In genomic region chr18:21684731-21685130, GRCh38 we compare ENCODE assay signal across 10 cellular contexts. TPM values are rescaled to one million over a fixed set of nuclear protein-coding genes. Genes with fewer than 3 reads are reported as not detected.
A peak's percentile ranks its signal among the peaks of the same experiment; 100 is the strongest.
DNase-seq lines count a peak whose midpoint lies in the region; ATAC-seq and TF ChIP-seq lines count a peak whose summit lies in the region.
"Had no signal": no experiment of that assay in that cellular context is flagged by ENCODE, and none has a peak within 500 bp of the region (broad histone marks: within the 10 kb centered on the region; RNA-seq: fewer than 3 reads in every experiment).

No MANE protein-coding gene starts in this region.

- peaks cover 15% of the 10 kb centered on the region for H3K36me3 ChIP-seq in A673 (ENCODE audit: insufficient read depth, low read length, poor library complexity, severe bottlenecking)
- H3K36me3 ChIP-seq: upper lobe of left lung had no signal

- no peak overlapping the region for H3K27ac ChIP-seq in A673 (ENCODE audit: low read depth, low read length, poor library complexity, severe bottlenecking)

- no peaks in the 10 kb centered on the region for H3K27me3 Mint-ChIP-seq in activated naive CD4-positive, alpha-beta T cell treated with anti-CD3 and anti-CD28 coated beads, Interleukin-2, amount 10 ng/mL, durations not matched to agents 7 days and 5 days
- H3K27me3 Mint-ChIP-seq in stimulated activated naive CD8-positive, alpha-beta T cell treated with anti-CD3 and anti-CD28 coated beads, Interleukin-15, amount 100 ng/mL, for 72 hours: no peaks in the 10 kb centered on the region

- CTCF ChIA-PET in activated naive CD4-positive, alpha-beta T cell treated with anti-CD3 and anti-CD28 coated beads, Interleukin-2, amount 10 ng/mL, durations not matched to agents 7 days and 5 days (lab: Charles Lee): no interaction called here
- CTCF ChIA-PET in A673 (lab: Charles Lee): no interaction called here

- POLR2A ChIA-PET in A673 (lab: Charles Lee; ENCODE audit: low non-redundant PET): no interaction called here

- no peak for TF ChIP-seq CTCF in A673 (conservative IDR thresholded peaks at IDR 0.05; ENCODE audit: low read depth, low read length)

- peak overlapping the region; percentile 71 for H3K27ac Mint-ChIP-seq in activated naive CD4-positive, alpha-beta T cell treated with anti-CD3 and anti-CD28 coated beads, Interleukin-2, amount 10 ng/mL, durations not matched to agents 7 days and 5 days
- H3K27ac Mint-ChIP-seq in stimulated activated naive CD8-positive, alpha-beta T cell treated with anti-CD3 and anti-CD28 coated beads, Interleukin-15, amount 100 ng/mL, for 72 hours: no peak overlapping the region

- intact Hi-C loops in A673 (cut with micrococcal nuclease; ENCODE audit: unreplicated experiment): no loop called here

- no peaks in the 10 kb centered on the region for H3K27me3 ChIP-seq in A673 (replicated peaks; ENCODE audit: insufficient read depth, low read depth, low read length, poor library complexity)
- H3K27me3 ChIP-seq: upper lobe of left lung had no signal

- peaks cover 9% of the 10 kb centered on the region for H3K4me1 Mint-ChIP-seq in activated naive CD4-positive, alpha-beta T cell treated with anti-CD3 and anti-CD28 coated beads, Interleukin-2, amount 10 ng/mL, durations not matched to agents 7 days and 5 days
- H3K4me1 Mint-ChIP-seq in stimulated activated naive CD8-positive, alpha-beta T cell treated with anti-CD3 and anti-CD28 coated beads, Interleukin-15, amount 100 ng/mL, for 72 hours: peaks cover 11% of the 10 kb centered on the region

- peaks cover 20% of the 10 kb centered on the region for H3K4me1 ChIP-seq in A673 (ENCODE audit: insufficient read depth, low read length, poor library complexity, severe bottlenecking)

- no peak for DNase-seq in activated naive CD4-positive, alpha-beta T cell treated with anti-CD3 and anti-CD28 coated beads, Interleukin-2, amount 10 ng/mL, durations not matched to agents 7 days and 5 days
- no peak for DNase-seq in activated naive CD4-positive, alpha-beta T cell (lab: John Stamatoyannopoulos, UW)
- no peak for DNase-seq in stimulated activated naive CD8-positive, alpha-beta T cell treated with anti-CD3 and anti-CD28 coated beads, Interleukin-15, amount 100 ng/mL, for 72 hours
- no peak for DNase-seq in A673 (ENCODE audit: low spot score)
- no peak for DNase-seq in inferior parietal cortex (ENCODE audit: extremely low spot score)
- no peak for DNase-seq in putamen (ENCODE audit: low spot score)
- DNase-seq: mucosa of descending colon, upper lobe of left lung had no signal

- H3K4me3 ChIP-seq in A673 (ENCODE audit: low read depth, low read length, poor library complexity, severe bottlenecking): no peak overlapping the region
- H3K4me3 ChIP-seq: mucosa of descending colon, upper lobe of left lung had no signal

- H3K9me3 Mint-ChIP-seq in activated naive CD4-positive, alpha-beta T cell treated with anti-CD3 and anti-CD28 coated beads, Interleukin-2, amount 10 ng/mL, durations not matched to agents 7 days and 5 days: peaks cover 3% of the 10 kb centered on the region
- H3K9me3 Mint-ChIP-seq in stimulated activated naive CD8-positive, alpha-beta T cell treated with anti-CD3 and anti-CD28 coated beads, Interleukin-15, amount 100 ng/mL, for 72 hours: peaks cover 4 to 5% of the 10 kb centered on the region in 2 donors

- H3K36me3 Mint-ChIP-seq in activated naive CD4-positive, alpha-beta T cell treated with anti-CD3 and anti-CD28 coated beads, Interleukin-2, amount 10 ng/mL, durations not matched to agents 7 days and 5 days: peaks cover 31% of the 10 kb centered on the region

- no peak overlapping the region for H3K4me3 Mint-ChIP-seq in activated naive CD4-positive, alpha-beta T cell treated with anti-CD3 and anti-CD28 coated beads, Interleukin-2, amount 10 ng/mL, durations not matched to agents 7 days and 5 days
- no peak overlapping the region for H3K4me3 Mint-ChIP-seq in stimulated activated naive CD8-positive, alpha-beta T cell treated with anti-CD3 and anti-CD28 coated beads, Interleukin-15, amount 100 ng/mL, for 72 hours

- peaks cover 3% of the 10 kb centered on the region for H3K9me3 ChIP-seq in A673 (ENCODE audit: low read depth, low read length, poor library complexity, severe bottlenecking)
- H3K9me3 ChIP-seq: mucosa of descending colon, upper lobe of left lung had no signal

- BruUV-seq in A673 (replicated peaks; lab: Mats Ljungman, UMichigan): no TSS peak

- ATAC-seq in GM21723 (IDR thresholded peaks at IDR 0.05; ENCODE audit: unreplicated experiment) (peak; percentile 56), HG03469 (IDR thresholded peaks at IDR 0.05; ENCODE audit: unreplicated experiment) (peak; percentile 49)
- peak; percentile 40 for ATAC-seq in stimulated activated naive CD8-positive, alpha-beta T cell treated with anti-CD3 and anti-CD28 coated beads, Interleukin-15, amount 100 ng/mL, for 72 hours
- ATAC-seq: mucosa of descending colon had no signal

RNA-seq across cellular contexts. Expression of gene ABHD3, which starts 19.8 kb away (rescaled TPM):
- total RNA-seq in A673 (2021): 45.4 and 47.5 TPM in 2 replicates

RNA-seq across cellular contexts. Expression of gene MIB1, which starts 55.9 kb away (rescaled TPM):
- 70.5 and 92.7 TPM in 2 replicates for total RNA-seq in A673 (2021)
